Comparison of ENCODE assay signal across 8 cellular contexts in genomic region chr15:101499863-101500713, GRCh38. TPM values are rescaled to one million over a fixed set of nuclear protein-coding genes. Genes with fewer than 3 reads are reported as not detected.
A peak's percentile ranks its signal among the peaks of the same experiment; 100 is the strongest.
DNase-seq lines count a peak whose midpoint lies in the region; ATAC-seq and TF ChIP-seq lines count a peak whose summit lies in the region.

No MANE protein-coding gene starts in this region.

- WGBS in adrenal gland, 4 donors = 19 to 33% (median 31%) methylated on average over 10 to 11 of the region's 11 CpGs
- 13 to 19% (median 15%) methylated on average over 11 of the region's 11 CpGs for WGBS in spleen, 5 donors

- TF ChIP-seq CTCF in adrenal gland (IDR thresholded peaks at IDR 0.05) = no peak
- no peak for TF ChIP-seq CTCF in spleen (IDR thresholded peaks at IDR 0.05 in 8 of 11, conservative IDR thresholded peaks at IDR 0.05 in 3 of 11)

- H3K27ac ChIP-seq in adrenal gland = peak overlapping the region in 1 of 5 donors; percentile 34
- peak overlapping the region in 6 of 8 donors; percentile 41 to 73 (median 58) for H3K27ac ChIP-seq in spleen

- TF ChIP-seq POLR2A in adrenal gland (IDR thresholded peaks at IDR 0.05) (no peak), spleen (IDR thresholded peaks at IDR 0.05) (no peak)

- H3K27me3 ChIP-seq in adrenal gland (peaks cover 34% of the 10 kb centered on the region), spleen (replicated peaks in 1 of 7) (peaks cover 0 to 54% (median 0%) of the 10 kb centered on the region in 7 donors)

- peak; percentile 68 for ATAC-seq in GM21381 (IDR thresholded peaks at IDR 0.05; ENCODE audit: unreplicated experiment)

- H3K4me3 ChIP-seq in adrenal gland = no peak overlapping the region
- H3K4me3 ChIP-seq in spleen = peak overlapping the region in 2 of 8 donors; percentile 30 to 59

- H3K4me1 ChIP-seq in adrenal gland (replicated peaks in 1 of 2) (peaks cover 7 to 12% of the 10 kb centered on the region in 2 donors), spleen (peaks cover 5 to 67% (median 49%) of the 10 kb centered on the region in 6 donors)

- H3K9me3 ChIP-seq in adrenal gland (replicated peaks in 1 of 3) (no peaks in the 10 kb centered on the region), spleen (no peaks in the 10 kb centered on the region)

- intact Hi-C loops in adrenal gland (cut with DNase I) (loop anchor here (5.0 to 10.0 kb wide), 3 partner anchors 135 to 195 kb away; no protein-coding TSS in a partner anchor), spleen (cut with DNase I; ENCODE audit: low total_unique reads) (no loop called here)

- DNase-seq in DMS 273 treated with DMSO at 0.1 percent for 48 hours (lab: John Stamatoyannopoulos, UW) (peak; percentile 71), M059J (ENCODE audit: low read depth) (peak; percentile 66), adrenal gland (peak; percentile 82 to 95 (median 90)), spleen (peak; percentile 84), glomerular visceral epithelial cell (ENCODE audit: extremely low spot score) (no peak), retina (no peak), T1000 (lab: John Stamatoyannopoulos, UW) (no peak)

- H3K36me3 ChIP-seq in adrenal gland (replicated peaks in 1 of 2) = no peaks in the 10 kb centered on the region
- H3K36me3 ChIP-seq in spleen = no peaks in the 10 kb centered on the region

RNA-seq across cellular contexts. Expression of gene PCSK6, which starts 10.6 kb away (rescaled TPM):
- not detected in 2 replicates for total RNA-seq in M059J (2014; rRNA removed; shearing (Covaris generic))
- total RNA-seq in adrenal gland = 10 to 100 TPM in 3 of 8 donors, 1 to 10 TPM in 5; 2.4 to 22.0 (median 7.4) TPM
- polyA plus RNA-seq in adrenal gland = 1 to 10 TPM in 2 of 3 donors, under 1 TPM in 1; 0.88 to 2.8 (median 2.0) TPM
- total RNA-seq in spleen = 100 to 1,000 TPM; 167 to 403 (median 304) TPM
- 10 to 100 TPM in 2 of 3 donors, 1 to 10 TPM in 1; 10.0 to 39.8 (median 21.7) TPM for polyA plus RNA-seq in spleen

Comparison
In these comparisons a context has a peak if more than half of its experiments do, and no peak if none do; other contexts are left out.
1. DNase-seq: peak in DMS 273 treated with DMSO at 0.1 percent for 48 hours (single experiment), M059J (single experiment), adrenal gland (7 of 7) and spleen (single experiment); none in glomerular visceral epithelial cell (single experiment), retina (single experiment) and T1000 (single experiment).
2. RNA of gene PCSK6, which starts 10.6 kb away (total RNA-seq): 167 to 403 TPM in spleen; 2.4 to 22.0 TPM in adrenal gland and not detected in M059J; every median in the first group is over 4 times any median in the second.